14 cellular contexts compared by ENCODE assay signal in the genomic region with DNA sequence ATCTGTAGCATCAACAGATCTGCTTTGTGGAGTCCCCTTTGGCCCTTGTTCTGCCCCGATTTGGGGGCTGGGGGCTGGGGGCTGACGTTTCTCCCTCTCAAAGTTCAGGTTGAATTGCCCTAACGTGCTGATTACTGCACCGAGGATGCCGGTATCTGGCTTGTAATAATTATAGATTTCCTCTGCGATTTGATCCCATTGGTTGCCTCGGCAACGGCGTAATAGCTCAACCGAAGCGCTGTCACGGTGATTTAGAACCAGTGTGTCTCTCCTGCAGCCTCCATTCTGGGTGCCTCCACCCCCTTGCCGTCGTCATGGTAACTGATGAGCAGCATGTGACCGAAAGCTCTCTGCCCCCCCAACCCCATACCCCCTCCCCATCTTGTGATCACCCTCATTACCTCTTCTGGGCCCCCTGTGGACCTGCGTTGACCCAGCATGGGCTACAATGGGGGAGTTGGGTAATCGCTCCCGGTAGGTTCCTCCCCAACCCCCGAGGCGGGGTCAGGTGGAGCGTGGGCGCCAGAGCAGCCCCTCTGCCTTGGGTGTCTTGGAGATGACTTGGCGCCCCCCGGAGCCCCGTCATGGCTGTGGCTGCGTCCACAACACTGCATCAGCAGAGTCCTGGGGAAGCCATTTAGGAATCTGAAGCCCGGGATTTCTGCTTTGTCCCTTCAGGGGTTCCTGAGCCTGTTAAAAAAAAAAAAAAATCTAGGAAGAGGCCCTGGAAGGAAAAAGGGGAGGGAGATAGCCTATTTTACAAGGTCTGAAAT. TPM values are rescaled to one million over a fixed set of nuclear protein-coding genes. Genes with fewer than 3 reads are reported as not detected.
DNase-seq lines count a peak whose midpoint lies in the region; ATAC-seq and TF ChIP-seq lines count a peak whose summit lies in the region.
"Had no signal": no experiment of that assay in that cellular context is flagged by ENCODE, and none has a peak within 500 bp of the region (broad histone marks: within the 10 kb centered on the region; RNA-seq: fewer than 3 reads in every experiment).

No MANE protein-coding gene starts in this region.

- no peaks in the 10 kb centered on the region for H3F3A ChIP-seq in neural cell (ENCODE audit: insufficient read depth, low read length, poor library complexity, severe bottlenecking)

- POLR2A ChIA-PET in HEK293T (lab: Yijun Ruan, JAX) = no interaction called here

- H3K4me2 ChIP-seq in neural cell (ENCODE audit: low read length) = peak overlapping the region; percentile 96

- H3K27ac ChIP-seq in dorsolateral prefrontal cortex (peak overlapping the region in 58 of 59 donors; percentile 61 to 97 (median 87)), neural cell (ENCODE audit: low read length) (peak overlapping the region; percentile 98)
- H3K27ac ChIP-seq: ovary had no signal

- ATAC-seq in HG02938 (IDR thresholded peaks at IDR 0.05; ENCODE audit: unreplicated experiment) = no peak
- ATAC-seq: stimulated activated naive B cell treated with anti-CD40 and anti-IgM and Interleukin-4, amounts not matched to agents 10 μg/mL and 1 μg/mL and 100 μg/mL, for 72 hours had no signal

- peak; percentile 73 for TF ChIP-seq EP300 in neural cell (conservative IDR thresholded peaks at IDR 0.05; ENCODE audit: poor library complexity, severe bottlenecking)

- H3K9ac ChIP-seq in neural cell (ENCODE audit: low read length) = peak overlapping the region; percentile 86

- H4K20me1 ChIP-seq in neural cell (ENCODE audit: insufficient read depth) = no peaks in the 10 kb centered on the region

- H3K27me3 ChIP-seq in dorsolateral prefrontal cortex (no peaks in the 10 kb centered on the region), neural cell (ENCODE audit: insufficient read depth, low read depth, low read length) (no peaks in the 10 kb centered on the region)
- H3K27me3 ChIP-seq: ovary had no signal

- H3K79me2 ChIP-seq in neural cell (replicated peaks; ENCODE audit: insufficient read depth, low read length) = peaks cover 41% of the 10 kb centered on the region

- DNase-seq in HEK293T (ENCODE audit: extremely low spot score) = peak; percentile 15
- DNase-seq in NCI-H524 (lab: John Stamatoyannopoulos, UW) = peak; percentile 84 to 92
- DNase-seq in dorsolateral prefrontal cortex = peak; percentile 26 to 89 (median 78)
- DNase-seq in ureter (ENCODE audit: low spot score) = no peak
- no peak for DNase-seq in activated naive CD4-positive, alpha-beta T cell treated with anti-CD3 and anti-CD28 coated beads, Interleukin-2, amount 50 U/mL, for 16 hours
- DNase-seq in kidney tubule cell (ENCODE audit: low spot score) = no peak
- DNase-seq: activated CD4-positive, alpha-beta T cell treated with anti-CD3 and anti-CD28 coated beads for 48 hours; activated effector memory CD4-positive, alpha-beta T cell treated with anti-CD3 and anti-CD28 coated beads, Interleukin-2, amount 50 U/mL, for 16 hours; left cardiac atrium; NK-92 treated with Interleukin-12 subunit alpha and Interleukin-12 subunit beta, amount 100 ng/mL, for 24 hours; ovary; stimulated activated naive B cell treated with anti-CD40 and anti-IgM and Interleukin-4, amounts not matched to agents 10 μg/mL and 1 μg/mL and 100 μg/mL, for 72 hours had no signal

- H3K36me3 ChIP-seq in neural cell (ENCODE audit: insufficient read depth, low read length) = no peaks in the 10 kb centered on the region
- H3K36me3 ChIP-seq: ovary had no signal

- no peaks in the 10 kb centered on the region for H3K9me2 ChIP-seq in neural cell (ENCODE audit: insufficient read depth, low read length)

- H3K9me3 ChIP-seq in neural cell (ENCODE audit: low read length) = no peaks in the 10 kb centered on the region
- H3K9me3 ChIP-seq: ovary had no signal

- CTCF ChIA-PET in HEK293T (lab: Yijun Ruan, JAX) = interaction anchor here (0.6 kb wide), 1 partner anchor 39 kb away, joined by 3 read pairs; no protein-coding TSS in a partner anchor

- TF ChIP-seq CTCF in dorsolateral prefrontal cortex (IDR thresholded peaks at IDR 0.05 in 54 of 56, conservative IDR thresholded peaks at IDR 0.05 in 2 of 56; ENCODE audit: low read depth in 1 of 56, partially characterized antibody in 56 of 56) (no peak), neural cell (IDR thresholded peaks at IDR 0.05; ENCODE audit: poor library complexity, severe bottlenecking) (peak; percentile 61)

- intact Hi-C loops in dorsolateral prefrontal cortex (cut with DNase I) = no loop called here

- TF ChIP-seq RAD21 in neural cell (conservative IDR thresholded peaks at IDR 0.05) = peak; percentile 64

- H3K4me3 ChIP-seq in dorsolateral prefrontal cortex (peak overlapping the region in 58 of 59 donors; percentile 7 to 68 (median 49)), neural cell (ENCODE audit: low read length) (peak overlapping the region; percentile 67)
- H3K4me3 ChIP-seq: ovary had no signal

- H2AFZ ChIP-seq in neural cell (ENCODE audit: low read depth, low read length) = peak overlapping the region; percentile 0

TF ChIP-seq in HEK293T, 16 proteins besides CTCF, POLR2A, EP300 and RAD21:
- TF ChIP-seq, protein P1, sequence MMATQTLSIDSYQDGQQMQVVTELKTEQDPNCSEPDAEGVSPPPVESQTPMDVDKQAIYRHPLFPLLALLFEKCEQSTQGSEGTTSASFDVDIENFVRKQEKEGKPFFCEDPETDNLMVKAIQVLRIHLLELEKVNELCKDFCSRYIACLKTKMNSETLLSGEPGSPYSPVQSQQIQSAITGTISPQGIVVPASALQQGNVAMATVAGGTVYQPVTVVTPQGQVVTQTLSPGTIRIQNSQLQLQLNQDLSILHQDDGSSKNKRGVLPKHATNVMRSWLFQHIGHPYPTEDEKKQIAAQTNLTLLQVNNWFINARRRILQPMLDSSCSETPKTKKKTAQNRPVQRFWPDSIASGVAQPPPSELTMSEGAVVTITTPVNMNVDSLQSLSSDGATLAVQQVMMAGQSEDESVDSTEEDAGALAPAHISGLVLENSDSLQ (IDR thresholded peaks at IDR 0.05) = peak; percentile 68
- no peak for TF ChIP-seq TARDBP (IDR thresholded peaks at IDR 0.05)
TF ChIP-seq in HEK293T: peak in this region for 1.

TF ChIP-seq in neural cell, 6 proteins besides CTCF, POLR2A, EP300 and RAD21:
- TF ChIP-seq EZH2 (IDR thresholded peaks at IDR 0.05; ENCODE audit: borderline replicate concordance, insufficient read depth, low read length, poor library complexity, severe bottlenecking) (no peak), TAF1 (IDR thresholded peaks at IDR 0.05; ENCODE audit: low read depth) (no peak), MXI1 (conservative IDR thresholded peaks at IDR 0.05; ENCODE audit: poor library complexity, severe bottlenecking) (peak; percentile 60), POLR2AphosphoS5 (IDR thresholded peaks at IDR 0.05) (peak; percentile 77), SMC3 (conservative IDR thresholded peaks at IDR 0.05; ENCODE audit: poor library complexity) (peak; percentile 52)
- TF ChIP-seq, protein P2, sequence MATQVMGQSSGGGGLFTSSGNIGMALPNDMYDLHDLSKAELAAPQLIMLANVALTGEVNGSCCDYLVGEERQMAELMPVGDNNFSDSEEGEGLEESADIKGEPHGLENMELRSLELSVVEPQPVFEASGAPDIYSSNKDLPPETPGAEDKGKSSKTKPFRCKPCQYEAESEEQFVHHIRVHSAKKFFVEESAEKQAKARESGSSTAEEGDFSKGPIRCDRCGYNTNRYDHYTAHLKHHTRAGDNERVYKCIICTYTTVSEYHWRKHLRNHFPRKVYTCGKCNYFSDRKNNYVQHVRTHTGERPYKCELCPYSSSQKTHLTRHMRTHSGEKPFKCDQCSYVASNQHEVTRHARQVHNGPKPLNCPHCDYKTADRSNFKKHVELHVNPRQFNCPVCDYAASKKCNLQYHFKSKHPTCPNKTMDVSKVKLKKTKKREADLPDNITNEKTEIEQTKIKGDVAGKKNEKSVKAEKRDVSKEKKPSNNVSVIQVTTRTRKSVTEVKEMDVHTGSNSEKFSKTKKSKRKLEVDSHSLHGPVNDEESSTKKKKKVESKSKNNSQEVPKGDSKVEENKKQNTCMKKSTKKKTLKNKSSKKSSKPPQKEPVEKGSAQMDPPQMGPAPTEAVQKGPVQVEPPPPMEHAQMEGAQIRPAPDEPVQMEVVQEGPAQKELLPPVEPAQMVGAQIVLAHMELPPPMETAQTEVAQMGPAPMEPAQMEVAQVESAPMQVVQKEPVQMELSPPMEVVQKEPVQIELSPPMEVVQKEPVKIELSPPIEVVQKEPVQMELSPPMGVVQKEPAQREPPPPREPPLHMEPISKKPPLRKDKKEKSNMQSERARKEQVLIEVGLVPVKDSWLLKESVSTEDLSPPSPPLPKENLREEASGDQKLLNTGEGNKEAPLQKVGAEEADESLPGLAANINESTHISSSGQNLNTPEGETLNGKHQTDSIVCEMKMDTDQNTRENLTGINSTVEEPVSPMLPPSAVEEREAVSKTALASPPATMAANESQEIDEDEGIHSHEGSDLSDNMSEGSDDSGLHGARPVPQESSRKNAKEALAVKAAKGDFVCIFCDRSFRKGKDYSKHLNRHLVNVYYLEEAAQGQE (IDR thresholded peaks at IDR 0.05; ENCODE audit: borderline replicate concordance) = peak; percentile 43

RNA-seq across cellular contexts. Expression of a gene that starts 38.4 kb away (rescaled TPM):
- 100 to 1,000 TPM in 119 of 120 experiments, 10 to 100 TPM in 1; 83.4 to 281 (median 204) TPM for total RNA-seq in dorsolateral prefrontal cortex
- polyA plus RNA-seq in neural cell = 125 and 132 TPM in 2 replicates
- 187 and 206 TPM in 2 replicates for polyA minus RNA-seq in neural cell
- 29.9 TPM for total RNA-seq in ureter

Comparison
In these comparisons a context has a peak if more than half of its experiments do, and no peak if none do; other contexts are left out.
1. DNase-seq: peak in HEK293T (single experiment), NCI-H524 (2 of 2) and dorsolateral prefrontal cortex (10 of 10); none in ureter (single experiment), activated naive CD4-positive, alpha-beta T cell treated with anti-CD3 and anti-CD28 coated beads, Interleukin-2, amount 50 U/mL, for 16 hours (single experiment) and kidney tubule cell (single experiment).